Comparison of ENCODE assay signal across 24 cellular contexts in the genomic region with DNA sequence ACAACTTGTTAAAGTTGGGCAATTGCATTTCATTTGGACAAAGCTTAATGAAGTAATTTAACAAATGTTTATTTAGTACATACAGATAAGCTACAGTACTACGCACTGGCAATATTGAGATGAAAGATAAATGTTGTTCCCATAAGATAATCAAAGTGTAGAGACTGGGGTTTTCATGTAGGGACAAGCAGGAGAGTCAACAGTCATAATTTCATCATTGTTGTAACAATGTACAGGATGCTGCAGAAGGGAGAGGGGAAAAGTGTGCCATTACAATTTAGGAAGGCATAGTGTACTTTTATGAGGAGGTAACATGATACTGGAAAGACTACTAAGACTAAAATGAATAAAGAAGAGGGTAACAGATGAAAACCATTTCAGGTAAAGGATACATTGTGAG.
DNase-seq lines count a peak whose midpoint lies in the region; ATAC-seq, FAIRE-seq and TF ChIP-seq lines count a peak whose summit lies in the region.
"Had no signal": no experiment of that assay in that cellular context is flagged by ENCODE, and none has a peak within 500 bp of the region (broad histone marks: within the 10 kb centered on the region; RNA-seq: fewer than 3 reads in every experiment).

No MANE protein-coding gene starts in this region.

- H3K36me3 ChIP-seq in mammary epithelial cell (ENCODE audit: insufficient read depth, low read length) (no peaks in the 10 kb centered on the region), breast epithelium (no peaks in the 10 kb centered on the region), bronchial epithelial cell (ENCODE audit: control insufficient read depth, insufficient read depth, low read length) (no peaks in the 10 kb centered on the region)
- H3K36me3 ChIP-seq: BLaER1 had no signal

- ATAC-seq in GM21619 (IDR thresholded peaks at IDR 0.05; ENCODE audit: unreplicated experiment) = no peak

- no TSS peak for BruUV-seq in mammary epithelial cell (replicated peaks; lab: Mats Ljungman, UMichigan)

- no peak for TF ChIP-seq CTCF in mammary epithelial cell (conservative IDR thresholded peaks at IDR 0.05 in 1 of 2, IDR thresholded peaks at IDR 0.05 in 1 of 2; ENCODE audit: extremely low read depth in 1 of 2, insufficient read depth in 1 of 2, low read depth in 1 of 2, low read length in 2 of 2)
- no peak for TF ChIP-seq CTCF in breast epithelium (IDR thresholded peaks at IDR 0.05)
- no peak for TF ChIP-seq CTCF in bronchial epithelial cell (IDR thresholded peaks at IDR 0.05; ENCODE audit: insufficient read depth, low read length, severe bottlenecking)
- no peak for TF ChIP-seq CTCF in nephron progenitor cell (IDR thresholded peaks at IDR 0.05)

- H3K27me3 Mint-ChIP-seq in nephron progenitor cell (ENCODE audit: low read depth, poor library complexity) = no peaks in the 10 kb centered on the region
- H3K27me3 Mint-ChIP-seq: CD4-positive, CD25-positive, alpha-beta regulatory T cell; IgD-negative memory B cell had no signal

- FAIRE-seq in bronchial epithelial cell (lab: Jason Lieb, UNC) = no peak
- FAIRE-seq: A204.1, G401.6, H1 had no signal

- DNase-seq in mammary epithelial cell (peak; percentile 1), breast epithelium (ENCODE audit: low spot score in 2 of 2) (no peak), NCI-H526 treated with DMSO at 0.1 percent for 48 hours (lab: John Stamatoyannopoulos, UW) (peak; percentile 16), bronchial epithelial cell (ENCODE audit: low read depth) (peak; percentile 86), nephron progenitor cell (no peak), HuH-7 (ENCODE audit: low spot score) (no peak)
- DNase-seq: CD4-positive, CD25-positive, alpha-beta regulatory T cell; DMS53; HCEC 1CT; NCI-H1048; NCI-H1694; NCI-H2171 treated with DMSO at 0.1 percent for 48 hours; NCI-H345; NCI-H524; RPMI8226; SIG-M5 had no signal

- no peak overlapping the region for H3K4me3 ChIP-seq in mammary epithelial cell (replicated peaks in 1 of 3; ENCODE audit: insufficient read depth in 1 of 3, low read depth in 2 of 3, low read length in 3 of 3)
- no peak overlapping the region for H3K4me3 ChIP-seq in breast epithelium
- no peak overlapping the region for H3K4me3 ChIP-seq in bronchial epithelial cell (ENCODE audit: low read depth, low read length)
- H3K4me3 ChIP-seq: BLaER1, SK-N-MC had no signal

- dilution Hi-C loops in mammary epithelial cell (cut with HindIII; ENCODE audit: low sequenced_read_pairs) = no loop called here

- H3K27ac Mint-ChIP-seq in nephron progenitor cell = no peak overlapping the region
- H3K27ac Mint-ChIP-seq: CD4-positive, CD25-positive, alpha-beta regulatory T cell; IgD-negative memory B cell had no signal

- no peak overlapping the region for H3K4me2 ChIP-seq in mammary epithelial cell (ENCODE audit: insufficient read depth, low read depth, low read length)
- H3K4me2 ChIP-seq: BLaER1, KMS-11 had no signal

- H3K9ac ChIP-seq in mammary epithelial cell (ENCODE audit: insufficient read depth, low read length) = no peak overlapping the region
- H3K9ac ChIP-seq: BLaER1, KMS-11 had no signal

- H3K9me3 ChIP-seq in mammary epithelial cell (replicated peaks; ENCODE audit: insufficient read depth, low read length) = no peaks in the 10 kb centered on the region
- H3K9me3 ChIP-seq in breast epithelium = no peaks in the 10 kb centered on the region
- H3K9me3 ChIP-seq: BLaER1 had no signal

- H3K9me3 Mint-ChIP-seq in nephron progenitor cell = no peaks in the 10 kb centered on the region
- H3K9me3 Mint-ChIP-seq: IgD-negative memory B cell had no signal

- H3K27me3 ChIP-seq in mammary epithelial cell (ENCODE audit: insufficient read depth, low read length) (no peaks in the 10 kb centered on the region), breast epithelium (no peaks in the 10 kb centered on the region), bronchial epithelial cell (ENCODE audit: control insufficient read depth, insufficient read depth, low read length) (no peaks in the 10 kb centered on the region)
- H3K27me3 ChIP-seq: BLaER1 had no signal

- H3K4me3 Mint-ChIP-seq in nephron progenitor cell = no peak overlapping the region
- H3K4me3 Mint-ChIP-seq: CD4-positive, CD25-positive, alpha-beta regulatory T cell; IgD-negative memory B cell had no signal

- H4K20me1 ChIP-seq in mammary epithelial cell (ENCODE audit: insufficient read depth, low read length) = no peaks in the 10 kb centered on the region
- H4K20me1 ChIP-seq: BLaER1 had no signal

- H2AFZ ChIP-seq in mammary epithelial cell (ENCODE audit: low read depth, low read length) = no peak overlapping the region

- in situ Hi-C loops in mammary epithelial cell (cut with MboI; ENCODE audit: low sequenced_read_pairs in 2 of 2) = no loop called here

- 90% methylated on average over 1 of the region's 1 CpG for WGBS in mammary epithelial cell (ENCODE audit: low coverage, missing lambda C conversion rate)

- CTCF ChIA-PET in mammary epithelial cell (lab: Charles Lee; ENCODE audit: low non-redundant PET) = no interaction called here

- H3K36me3 Mint-ChIP-seq in nephron progenitor cell (ENCODE audit: low read depth) = no peaks in the 10 kb centered on the region
- H3K36me3 Mint-ChIP-seq: CD4-positive, CD25-positive, alpha-beta regulatory T cell; IgD-negative memory B cell had no signal

- no peaks in the 10 kb centered on the region for H3K4me1 Mint-ChIP-seq in nephron progenitor cell
- H3K4me1 Mint-ChIP-seq: CD4-positive, CD25-positive, alpha-beta regulatory T cell; IgD-negative memory B cell had no signal

- no peak overlapping the region for H3K27ac ChIP-seq in mammary epithelial cell (ENCODE audit: insufficient read depth, low read depth, low read length)
- no peak overlapping the region for H3K27ac ChIP-seq in breast epithelium
- H3K27ac ChIP-seq: BLaER1, KMS-11, SK-N-MC had no signal

- H3K4me1 ChIP-seq in mammary epithelial cell (ENCODE audit: insufficient read depth, low read length) (no peaks in the 10 kb centered on the region), breast epithelium (no peaks in the 10 kb centered on the region)
- H3K4me1 ChIP-seq: BLaER1 had no signal

- TF ChIP-seq POLR2A in breast epithelium (IDR thresholded peaks at IDR 0.05) = no peak

- no peaks in the 10 kb centered on the region for H3K79me2 ChIP-seq in mammary epithelial cell (ENCODE audit: insufficient read depth, low read length)

- intact Hi-C loops in mammary epithelial cell (cut with micrococcal nuclease) (no loop called here), breast epithelium (cut with DNase I; ENCODE audit: low total_unique reads) (no loop called here)

Comparison
In these comparisons a context has a peak if more than half of its experiments do, and no peak if none do; other contexts are left out.
1. DNase-seq: peak in mammary epithelial cell (single experiment), NCI-H526 treated with DMSO at 0.1 percent for 48 hours (single experiment) and bronchial epithelial cell (single experiment); none in breast epithelium (0 of 2), nephron progenitor cell (single experiment) and HuH-7 (single experiment).